ENCODE assay signal across 18 cellular contexts in genomic region chr5:118068886-118069285, GRCh38.
DNase-seq lines count a peak whose midpoint lies in the region; ATAC-seq lines count a peak whose summit lies in the region.
"Had no signal": no experiment of that assay in that cellular context is flagged by ENCODE, and none has a peak within 500 bp of the region (broad histone marks: within the 10 kb centered on the region; RNA-seq: fewer than 3 reads in every experiment).

No MANE protein-coding gene starts in this region.

- H3K36me3 Mint-ChIP-seq in activated CD8-positive, alpha-beta memory T cell treated with anti-CD3 and anti-CD28 coated beads, Interleukin-2, amount 10 ng/mL, durations not matched to agents 7 days and 5 days = no peaks in the 10 kb centered on the region
- H3K36me3 Mint-ChIP-seq: CD4-positive, CD25-positive, alpha-beta regulatory T cell; CD8-positive, alpha-beta T cell had no signal

- H3K4me1 Mint-ChIP-seq in activated CD8-positive, alpha-beta memory T cell treated with anti-CD3 and anti-CD28 coated beads, Interleukin-2, amount 10 ng/mL, durations not matched to agents 7 days and 5 days = no peaks in the 10 kb centered on the region
- H3K4me1 Mint-ChIP-seq: B cell; CD4-positive, CD25-positive, alpha-beta regulatory T cell had no signal

- H3K9me3 Mint-ChIP-seq in activated CD8-positive, alpha-beta memory T cell treated with anti-CD3 and anti-CD28 coated beads, Interleukin-2, amount 10 ng/mL, durations not matched to agents 7 days and 5 days (ENCODE audit: low read depth) = peaks cover 5% of the 10 kb centered on the region
- H3K9me3 Mint-ChIP-seq: HFFc6 had no signal

- no peak overlapping the region for H3K4me3 Mint-ChIP-seq in activated CD8-positive, alpha-beta memory T cell treated with anti-CD3 and anti-CD28 coated beads, Interleukin-2, amount 10 ng/mL, durations not matched to agents 7 days and 5 days
- H3K4me3 Mint-ChIP-seq: B cell; CD4-positive, CD25-positive, alpha-beta regulatory T cell; CD8-positive, alpha-beta T cell; HFFc6 had no signal

- H3K27ac Mint-ChIP-seq in activated CD8-positive, alpha-beta memory T cell treated with anti-CD3 and anti-CD28 coated beads, Interleukin-2, amount 10 ng/mL, durations not matched to agents 7 days and 5 days = peak overlapping the region; percentile 8
- H3K27ac Mint-ChIP-seq: B cell; CD4-positive, CD25-positive, alpha-beta regulatory T cell; CD8-positive, alpha-beta T cell; HFFc6 had no signal

- H3K27me3 Mint-ChIP-seq in activated CD8-positive, alpha-beta memory T cell treated with anti-CD3 and anti-CD28 coated beads, Interleukin-2, amount 10 ng/mL, durations not matched to agents 7 days and 5 days = no peaks in the 10 kb centered on the region
- H3K27me3 Mint-ChIP-seq: B cell; CD4-positive, CD25-positive, alpha-beta regulatory T cell had no signal

- CTCF ChIA-PET in activated CD8-positive, alpha-beta memory T cell treated with anti-CD3 and anti-CD28 coated beads, Interleukin-2, amount 10 ng/mL, durations not matched to agents 7 days and 5 days (lab: Charles Lee) = no interaction called here

- DNase-seq in activated CD8-positive, alpha-beta memory T cell treated with anti-CD3 and anti-CD28 coated beads, Interleukin-2, amount 10 ng/mL, durations not matched to agents 7 days and 5 days = no peak
- no peak for DNase-seq in activated CD8-positive, alpha-beta memory T cell treated with anti-CD3 and anti-CD28 coated beads, Interleukin-2, amount 50 U/mL, for 4 hours
- peak; percentile 30 for DNase-seq in SK-N-DZ (ENCODE audit: low spot score)
- DNase-seq in cerebellum (ENCODE audit: low spot score) = peak; percentile 64
- no peak for DNase-seq in GM19240 (ENCODE audit: insufficient read length, low spot score)
- no peak for DNase-seq in stimulated activated CD4-positive, alpha-beta T cell treated with anti-CD3 and anti-CD28 coated beads, Interleukin-2, amount 100 ng/mL, for 48 hours
- no peak for DNase-seq in SW480 (ENCODE audit: low spot score)
- DNase-seq: Caco-2; CD4-positive, CD25-positive, alpha-beta regulatory T cell; CD8-positive, alpha-beta T cell; DMS 273 treated with DMSO at 0.1 percent for 48 hours; DMS79; EL; GF-D8; GOT3; HFFc6 had no signal

- no peak for ATAC-seq in activated CD8-positive, alpha-beta memory T cell treated with anti-CD3 and anti-CD28 coated beads, Interleukin-2, amount 10 ng/mL, durations not matched to agents 7 days and 5 days
- no peak for ATAC-seq in HG03108 (IDR thresholded peaks at IDR 0.05; ENCODE audit: unreplicated experiment)
- ATAC-seq: CD8-positive, alpha-beta T cell had no signal

Comparison
In these comparisons a context has a peak if more than half of its experiments do, and no peak if none do; other contexts are left out.
1. DNase-seq: peak in SK-N-DZ (single experiment) and cerebellum (single experiment); none in activated CD8-positive, alpha-beta memory T cell treated with anti-CD3 and anti-CD28 coated beads, Interleukin-2, amount 10 ng/mL, durations not matched to agents 7 days and 5 days (single experiment), activated CD8-positive, alpha-beta memory T cell treated with anti-CD3 and anti-CD28 coated beads, Interleukin-2, amount 50 U/mL, for 4 hours (single experiment), GM19240 (single experiment), stimulated activated CD4-positive, alpha-beta T cell treated with anti-CD3 and anti-CD28 coated beads, Interleukin-2, amount 100 ng/mL, for 48 hours (0 of 2) and SW480 (single experiment).